1 cellular context compared by ENCODE assay signal in genomic region chr19:17605761-17606745, GRCh38.
A peak's percentile ranks its signal among the peaks of the same experiment; 100 is the strongest.
TF ChIP-seq lines count a peak whose summit lies in the region.

No MANE protein-coding gene starts in this region.

TF ChIP-seq in K562, 482 proteins besides CTCF, POLR2A, EP300 and RAD21 (continued from another document and continues in another):
- TF ChIP-seq ARID4B (CRISPR knock-in tag; IDR thresholded peaks at IDR 0.05) = peak; percentile 98
- no peak for TF ChIP-seq ZNF280B (CRISPR knock-in tag; IDR thresholded peaks at IDR 0.05)
- TF ChIP-seq CBX3 (IDR thresholded peaks at IDR 0.05; ENCODE audit: borderline replicate concordance in 1 of 2, low read length in 2 of 2) = peak in 1 of 2 experiments; percentile 94; a peak in 1 of 3 replicates
- peak; percentile 91 for TF ChIP-seq ZFX (CRISPR knock-in tag; IDR thresholded peaks at IDR 0.05)
- no peak for TF ChIP-seq ELF2 (CRISPR knock-in tag; IDR thresholded peaks at IDR 0.05)
- no peak for TF ChIP-seq ZNF655 (CRISPR knock-in tag; IDR thresholded peaks at IDR 0.05)
- peak; percentile 84 for TF ChIP-seq ZNF12 (CRISPR knock-in tag; IDR thresholded peaks at IDR 0.05)
- peak; percentile 57; the same call in 1 of the 2 replicates for TF ChIP-seq DPF2 (IDR thresholded peaks at IDR 0.05)
- 0 out of 4 replicates have a peak, but pooled peaks of 1 of the 2 experiments have one; percentile 57 for TF ChIP-seq MLX (CRISPR knock-in tag; conservative IDR thresholded peaks at IDR 0.05)
- TF ChIP-seq RAD51 (IDR thresholded peaks at IDR 0.05; ENCODE audit: borderline replicate concordance, low read depth) = peak; percentile 41; the same call in 1 of the 2 replicates
- peak; percentile 92 for TF ChIP-seq MEIS2 (IDR thresholded peaks at IDR 0.05; ENCODE audit: partially characterized antibody)
- 0 out of 2 replicates have a peak, but pooled peaks have one; percentile 13 for TF ChIP-seq TOE1 (IDR thresholded peaks at IDR 0.05; ENCODE audit: borderline replicate concordance)
- TF ChIP-seq TOE1 (CRISPR knock-in tag; IDR thresholded peaks at IDR 0.05; ENCODE audit: borderline replicate concordance, low read depth) = peak; percentile 97
- TF ChIP-seq PHTF2 (CRISPR knock-in tag; IDR thresholded peaks at IDR 0.05) = no peak
- TF ChIP-seq RB1 (IDR thresholded peaks at IDR 0.05; ENCODE audit: low read depth) = peak; percentile 97
- peak; percentile 90 for TF ChIP-seq GABPB1 (CRISPR knock-in tag; IDR thresholded peaks at IDR 0.05)
- TF ChIP-seq TAF15 (IDR thresholded peaks at IDR 0.05; ENCODE audit: low read depth, low read length) = no peak
- TF ChIP-seq NFATC3 (IDR thresholded peaks at IDR 0.05) = no peak
- no peak for TF ChIP-seq HSF4 (CRISPR knock-in tag; IDR thresholded peaks at IDR 0.05; ENCODE audit: borderline replicate concordance)
- peak; percentile 95 to 97 for TF ChIP-seq E2F6 (IDR thresholded peaks at IDR 0.05; ENCODE audit: borderline replicate concordance in 1 of 2, extremely low read depth in 1 of 2, insufficient read depth in 1 of 2, insufficient read length in 1 of 2, low read depth in 1 of 2, low read length in 1 of 2, poor library complexity in 1 of 2, severe bottlenecking in 1 of 2)
- peak in 2 of 3 experiments; percentile 53 to 58 for TF ChIP-seq YY1 (IDR thresholded peaks at IDR 0.05; ENCODE audit: borderline replicate concordance in 1 of 3, control insufficient read depth in 1 of 3, extremely low read depth in 1 of 3, insufficient read depth in 3 of 3, insufficient read length in 1 of 3, insufficient replicate concordance in 2 of 3, low read depth in 1 of 3, low read length in 2 of 3)
- TF ChIP-seq HMGN3 (IDR thresholded peaks at IDR 0.05; ENCODE audit: borderline replicate concordance, extremely low read depth, insufficient read length, low read depth, low read length) = peak; percentile 65
- TF ChIP-seq E2F4 (CRISPR knock-in tag; IDR thresholded peaks at IDR 0.05; ENCODE audit: low read depth) = peak; percentile 70
- peak; percentile 69 for TF ChIP-seq PHF20 (IDR thresholded peaks at IDR 0.05; ENCODE audit: partially characterized antibody)
- peak; percentile 9; the same call in 1 of the 2 replicates for TF ChIP-seq NFIC (IDR thresholded peaks at IDR 0.05)
- no peak for TF ChIP-seq MCM2 (IDR thresholded peaks at IDR 0.05; ENCODE audit: low read depth)
- TF ChIP-seq ZBED1 (IDR thresholded peaks at IDR 0.05) = 0 out of 2 replicates have a peak, but pooled peaks have one; percentile 30
- peak; percentile 3 for TF ChIP-seq ZFP36 (IDR thresholded peaks at IDR 0.05; ENCODE audit: low read depth, low read length, partially characterized antibody)
- peak; percentile 59 for TF ChIP-seq DEAF1 (CRISPR knock-in tag; IDR thresholded peaks at IDR 0.05)
- TF ChIP-seq FOXK1 (CRISPR knock-in tag; IDR thresholded peaks at IDR 0.05; ENCODE audit: borderline replicate concordance) = peak; percentile 69; the same call in 1 of the 2 replicates
- no peak for TF ChIP-seq ARHGAP35 (IDR thresholded peaks at IDR 0.05; ENCODE audit: partially characterized antibody)
- TF ChIP-seq ZNF764 (CRISPR knock-in tag; IDR thresholded peaks at IDR 0.05; ENCODE audit: low read depth) = 0 out of 2 replicates have a peak, but pooled peaks have one; percentile 24
- no peak for TF ChIP-seq MXD1 (CRISPR knock-in tag; IDR thresholded peaks at IDR 0.05; ENCODE audit: borderline replicate concordance, poor library complexity, severe bottlenecking)
- TF ChIP-seq XRCC5 (IDR thresholded peaks at IDR 0.05; ENCODE audit: low read depth, low read length) = peak; percentile 13; the same call in 1 of the 2 replicates
- peak; percentile 94 for TF ChIP-seq NR2C2 (CRISPR knock-in tag; IDR thresholded peaks at IDR 0.05)
- peak; percentile 97 for TF ChIP-seq NR2C2 (tag; IDR thresholded peaks at IDR 0.05)
- TF ChIP-seq SP2 (IDR thresholded peaks at IDR 0.05; ENCODE audit: extremely low read depth, low read depth, low read length, poor library complexity, severe bottlenecking) = no peak
- peak in 1 of 2 experiments; percentile 76; a peak in 2 of 4 replicates for TF ChIP-seq ZNF639 (CRISPR knock-in tag; conservative IDR thresholded peaks at IDR 0.05 in 1 of 2, IDR thresholded peaks at IDR 0.05 in 1 of 2)
- no peak for TF ChIP-seq NELFE (IDR thresholded peaks at IDR 0.05; ENCODE audit: insufficient read depth, insufficient read length)
- TF ChIP-seq NONO (IDR thresholded peaks at IDR 0.05; ENCODE audit: low read depth in 2 of 2, low read length in 1 of 2) = peak; percentile 67 to 95
- TF ChIP-seq TEAD2 (tag; IDR thresholded peaks at IDR 0.05) = no peak
- TF ChIP-seq NCOA6 (IDR thresholded peaks at IDR 0.05) = no peak
- TF ChIP-seq ZNF609 (CRISPR knock-in tag; IDR thresholded peaks at IDR 0.05; ENCODE audit: borderline replicate concordance) = peak; percentile 80; the same call in 1 of the 2 replicates
